8 cellular contexts compared by ENCODE assay signal in genomic region chr2:25339791-25340339, GRCh38. TPM values are rescaled to one million over a fixed set of nuclear protein-coding genes. Genes with fewer than 3 reads are reported as not detected.
DNase-seq lines count a peak whose midpoint lies in the region; ATAC-seq, FAIRE-seq and TF ChIP-seq lines count a peak whose summit lies in the region.

No MANE protein-coding gene starts in this region.

- CTCF ChIA-PET in A549 (lab: Yijun Ruan, JAX) (interaction anchor here (0.8 to 2.6 kb wide), 6 partner anchors 12 to 326 kb away, joined by 3 to 9 read pairs (median 4); no protein-coding TSS in a partner anchor), HEK293 (lab: Yijun Ruan, JAX) (interaction anchor here (0.6 kb wide), 1 partner anchor 611 kb away, joined by 3 read pairs; no protein-coding TSS in a partner anchor)

- H3K27ac Mint-ChIP-seq in activated T-helper 2 cell treated with anti-CD3 and anti-CD28 coated beads, Interferon-gamma antibody, Interleukin-2, Interleukin-4, amounts not matched to agents 10 μg/mL and 5 μg/mL and 100 μg/mL, durations not matched to agents 14 hours and 24 hours and 36 hours = no peak overlapping the region

- no peaks in the 10 kb centered on the region for H3K36me3 ChIP-seq in HEK293 (ENCODE audit: control insufficient read depth in 2 of 2, insufficient read depth in 1 of 2, low read length in 2 of 2)
- no peaks in the 10 kb centered on the region for H3K36me3 ChIP-seq in iPS-15b (ENCODE audit: control insufficient read depth, insufficient read depth, low read length)
- no peaks in the 10 kb centered on the region for H3K36me3 ChIP-seq in spleen

- peaks cover 9% of the 10 kb centered on the region for H3K27me3 ChIP-seq in iPS-15b (ENCODE audit: control insufficient read depth, insufficient read depth, low read length)
- H3K27me3 ChIP-seq in spleen (replicated peaks in 1 of 7) = no peaks in the 10 kb centered on the region

- TF ChIP-seq POLR2A in A549 (IDR thresholded peaks at IDR 0.05; ENCODE audit: low read length) (no peak), spleen (IDR thresholded peaks at IDR 0.05) (no peak)

- TF ChIP-seq RAD21 in A549 (conservative IDR thresholded peaks at IDR 0.05 in 1 of 2, IDR thresholded peaks at IDR 0.05 in 1 of 2) = no peak

- H3K4me2 ChIP-seq in A549 = peak overlapping the region; percentile 90

- no peaks in the 10 kb centered on the region for H3K27me3 Mint-ChIP-seq in activated T-helper 2 cell treated with anti-CD3 and anti-CD28 coated beads, Interferon-gamma antibody, Interleukin-2, Interleukin-4, amounts not matched to agents 10 μg/mL and 5 μg/mL and 100 μg/mL, durations not matched to agents 14 hours and 24 hours and 36 hours (ENCODE audit: low read depth)

- H3K4me1 Mint-ChIP-seq in activated T-helper 2 cell treated with anti-CD3 and anti-CD28 coated beads, Interferon-gamma antibody, Interleukin-2, Interleukin-4, amounts not matched to agents 10 μg/mL and 5 μg/mL and 100 μg/mL, durations not matched to agents 14 hours and 24 hours and 36 hours (ENCODE audit: low read depth) = peaks cover 35% of the 10 kb centered on the region

- intact Hi-C loops in activated T-helper 2 cell treated with anti-CD3 and anti-CD28 coated beads, Interferon-gamma antibody, Interleukin-2, Interleukin-4, amounts not matched to agents 10 μg/mL and 5 μg/mL and 100 μg/mL, durations not matched to agents 14 hours and 24 hours and 36 hours (cut with micrococcal nuclease) = no loop called here
- intact Hi-C loops in spleen (cut with DNase I; ENCODE audit: low total_unique reads) = no loop called here

- TF ChIP-seq CTCF in A549 (IDR thresholded peaks at IDR 0.05) (no peak), HEK293 (tag by site-specific recombination; IDR thresholded peaks at IDR 0.05) (no peak), spleen (IDR thresholded peaks at IDR 0.05 in 8 of 11, conservative IDR thresholded peaks at IDR 0.05 in 3 of 11) (no peak)

- peak overlapping the region; percentile 90 to 99; a peak in 4 of 6 replicates for H3K27ac ChIP-seq in A549
- H3K27ac ChIP-seq in HEK293 (ENCODE audit: extremely low read depth, low read depth, low read length) = peak overlapping the region; percentile 29; the same call in 1 of the 2 replicates
- H3K27ac ChIP-seq in spleen = peak overlapping the region in 7 of 8 donors; percentile 61 to 91 (median 72)

- DNase-seq in A549 (ENCODE audit: low read depth in 1 of 2, low spot score in 1 of 2) (no peak), spleen (peak; percentile 82), NOMO-1 treated with dmso at 0.1 percent for 144 hours (lab: John Stamatoyannopoulos, UW; ENCODE audit: unreplicated experiment) (no peak), HCEC 1CT (no peak)
- no peak for DNase-seq in activated T-helper 2 cell treated with anti-CD3 and anti-CD28 coated beads, Interferon-gamma antibody, Interleukin-2, Interleukin-4, amounts not matched to agents 10 μg/mL and 5 μg/mL and 100 μg/mL, durations not matched to agents 14 hours and 24 hours and 36 hours (ENCODE audit: low spot score)

- no peak overlapping the region for H3K9ac ChIP-seq in iPS-15b (ENCODE audit: low read depth, low read length)

- peaks cover 9% of the 10 kb centered on the region for H3K4me1 ChIP-seq in A549
- H3K4me1 ChIP-seq in HEK293 (ENCODE audit: control insufficient read depth, insufficient read depth, low read length) = peaks cover 7% of the 10 kb centered on the region; the same call in 1 of the 2 replicates
- H3K4me1 ChIP-seq in iPS-15b (ENCODE audit: control insufficient read depth, insufficient read depth, low read length) = peaks cover 20% of the 10 kb centered on the region
- H3K4me1 ChIP-seq in spleen = peaks cover 25 to 68% (median 59%) of the 10 kb centered on the region in 6 donors

- H3K4me3 ChIP-seq in A549 = peak overlapping the region; percentile 70
- H3K4me3 ChIP-seq in HEK293 (ENCODE audit: low read depth, low read length) = no peak overlapping the region; the same call in 1 of the 2 replicates
- H3K4me3 ChIP-seq in iPS-15b (ENCODE audit: low read depth, low read length) = peak overlapping the region; percentile 52
- H3K4me3 ChIP-seq in spleen = peak overlapping the region in 7 of 8 donors; percentile 56 to 93 (median 78)

- no peak for FAIRE-seq in A549 (lab: Jason Lieb, UNC)

- no peaks in the 10 kb centered on the region for H3K9me3 ChIP-seq in A549
- H3K9me3 ChIP-seq in HEK293 (ENCODE audit: control insufficient read depth, insufficient read depth, low read depth, low read length) = no peaks in the 10 kb centered on the region
- H3K9me3 ChIP-seq in iPS-15b (ENCODE audit: control insufficient read depth, insufficient read depth, low read length) = no peaks in the 10 kb centered on the region
- H3K9me3 ChIP-seq in spleen = no peaks in the 10 kb centered on the region

- POLR2A ChIA-PET in A549 (lab: Yijun Ruan, JAX) (interaction anchor here (0.6 kb wide), 1 partner anchor 184 kb away, joined by 4 read pairs; no protein-coding TSS in a partner anchor), HEK293 (lab: Yijun Ruan, JAX) (interaction anchor here (0.6 kb wide), 1 partner anchor 87 kb away, joined by 3 read pairs; no protein-coding TSS in a partner anchor)

- H3K4me3 Mint-ChIP-seq in activated T-helper 2 cell treated with anti-CD3 and anti-CD28 coated beads, Interferon-gamma antibody, Interleukin-2, Interleukin-4, amounts not matched to agents 10 μg/mL and 5 μg/mL and 100 μg/mL, durations not matched to agents 14 hours and 24 hours and 36 hours (ENCODE audit: low read depth) = peak overlapping the region; percentile 72

- H3K9me3 Mint-ChIP-seq in activated T-helper 2 cell treated with anti-CD3 and anti-CD28 coated beads, Interferon-gamma antibody, Interleukin-2, Interleukin-4, amounts not matched to agents 10 μg/mL and 5 μg/mL and 100 μg/mL, durations not matched to agents 14 hours and 24 hours and 36 hours = no peaks in the 10 kb centered on the region

- ATAC-seq in A549 = peak in 1 of 2 experiments; percentile 3; a peak in 2 of 6 replicates
- no peak for ATAC-seq in GM21367 (IDR thresholded peaks at IDR 0.05; ENCODE audit: unreplicated experiment)

- WGBS in A549 (ENCODE audit: missing lambda C conversion rate) = 84% methylated on average over 13 of the region's 26 CpGs
- WGBS in spleen, 5 donors = 72 to 77% (median 74%) methylated on average over 11 to 26 of the region's 26 CpGs

- H3K36me3 Mint-ChIP-seq in activated T-helper 2 cell treated with anti-CD3 and anti-CD28 coated beads, Interferon-gamma antibody, Interleukin-2, Interleukin-4, amounts not matched to agents 10 μg/mL and 5 μg/mL and 100 μg/mL, durations not matched to agents 14 hours and 24 hours and 36 hours (ENCODE audit: low read depth) = peaks cover 21% of the 10 kb centered on the region

- TF ChIP-seq EP300 in A549 (IDR thresholded peaks at IDR 0.05) = no peak

TF ChIP-seq in A549, 52 proteins besides CTCF, POLR2A, EP300 and RAD21 (continues in another document):
- TF ChIP-seq KDM5A (IDR thresholded peaks at IDR 0.05) (no peak), ELK1 (IDR thresholded peaks at IDR 0.05; ENCODE audit: low read depth, low read length) (no peak), TP53 (CRISPR knock-in tag; IDR thresholded peaks at IDR 0.05) (no peak)
- TF ChIP-seq, protein P1, sequence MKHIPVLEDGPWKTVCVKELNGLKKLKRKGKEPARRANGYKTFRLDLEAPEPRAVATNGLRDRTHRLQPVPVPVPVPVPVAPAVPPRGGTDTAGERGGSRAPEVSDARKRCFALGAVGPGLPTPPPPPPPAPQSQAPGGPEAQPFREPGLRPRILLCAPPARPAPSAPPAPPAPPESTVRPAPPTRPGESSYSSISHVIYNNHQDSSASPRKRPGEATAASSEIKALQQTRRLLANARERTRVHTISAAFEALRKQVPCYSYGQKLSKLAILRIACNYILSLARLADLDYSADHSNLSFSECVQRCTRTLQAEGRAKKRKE (CRISPR knock-in tag; IDR thresholded peaks at IDR 0.05; ENCODE audit: low read depth) = no peak

TF ChIP-seq in HEK293, 187 proteins besides CTCF, POLR2A, EP300 and RAD21 (continues in another document):
- TF ChIP-seq ZNF239 (tag by site-specific recombination; IDR thresholded peaks at IDR 0.05) = no peak
- peak; percentile 20; the same call in 1 of the 2 replicates for TF ChIP-seq KLF1 (tag by site-specific recombination; IDR thresholded peaks at IDR 0.05)
- no peak for TF ChIP-seq ZNF529 (tag by site-specific recombination; IDR thresholded peaks at IDR 0.05; ENCODE audit: insufficient replicate concordance)
- no peak for TF ChIP-seq ZNF600 (tag by site-specific recombination; IDR thresholded peaks at IDR 0.05)
- no peak for TF ChIP-seq ELK4 (IDR thresholded peaks at IDR 0.05; ENCODE audit: borderline replicate concordance, low read depth, low read length)
- no peak for TF ChIP-seq ZNF2 (tag by site-specific recombination; IDR thresholded peaks at IDR 0.05)
- peak; percentile 52 for TF ChIP-seq SP2 (tag by site-specific recombination; IDR thresholded peaks at IDR 0.05)
- TF ChIP-seq ZBTB21 (tag by site-specific recombination; IDR thresholded peaks at IDR 0.05) = no peak
- TF ChIP-seq ZNF132 (tag by site-specific recombination; IDR thresholded peaks at IDR 0.05; ENCODE audit: borderline replicate concordance) = no peak
- TF ChIP-seq OVOL3 (tag by site-specific recombination; IDR thresholded peaks at IDR 0.05) = no peak
- TF ChIP-seq ZNF157 (tag by site-specific recombination; IDR thresholded peaks at IDR 0.05) = no peak
- peak; percentile 80 for TF ChIP-seq ZIC2 (tag by site-specific recombination; IDR thresholded peaks at IDR 0.05)
- no peak for TF ChIP-seq ZNF521 (tag by site-specific recombination; IDR thresholded peaks at IDR 0.05)
- no peak for TF ChIP-seq ZNF701 (tag by site-specific recombination; IDR thresholded peaks at IDR 0.05)

RNA-seq across cellular contexts. Expression of gene DNMT3A, which starts 1.9 kb away (rescaled TPM):
- polyA plus RNA-seq in A549 (2011; rRNA removed) = 4.4 and 5.7 TPM in 2 replicates
- polyA plus RNA-seq in A549 (2012; cell fraction: cytosol; rRNA removed) = 2.3 and 4.0 TPM in 2 replicates
- polyA plus RNA-seq in A549 (2012; cell fraction: nucleus; rRNA removed) = 8.3 and 13.3 TPM in 2 replicates
- 8.1 to 12.2 TPM (median 11.9 TPM) in 3 replicates for polyA plus RNA-seq in A549 (2017; fragmentation: RNase III; extraction: RNeasy Plus Mini Kit Qiagen cat#74134 plus additional on column Dnase treatment)
- polyA minus RNA-seq in A549 (2011; rRNA and poly(A)+ RNA removed) = 16.5 and 23.3 TPM in 2 replicates
- total RNA-seq in activated T-helper 2 cell treated with anti-CD3 and anti-CD28 coated beads, Interferon-gamma antibody, Interleukin-2, Interleukin-4, amounts not matched to agents 10 μg/mL and 5 μg/mL and 100 μg/mL, durations not matched to agents 14 hours and 24 hours and 36 hours = 86.8 and 91.3 TPM in 2 replicates
- 10 to 100 TPM; 28.4 to 64.6 (median 42.0) TPM for total RNA-seq in spleen
- polyA plus RNA-seq in spleen = 10 to 100 TPM in 2 of 3 donors, 1 to 10 TPM in 1; 9.0 to 17.1 (median 10.5) TPM

Comparison
In these comparisons a context has a peak if more than half of its experiments do, and no peak if none do; other contexts are left out.
1. H3K27ac ChIP-seq: peak in every context shown above with its lines; median percentile 94 in A549; 72 in spleen; 29 in HEK293.